In genomic region chr16:20897897-20898296, GRCh38 we compare ENCODE assay signal across 11 cellular contexts. TPM values are rescaled to one million over a fixed set of nuclear protein-coding genes. Genes with fewer than 3 reads are reported as not detected.
DNase-seq lines count a peak whose midpoint lies in the region; ATAC-seq, FAIRE-seq and TF ChIP-seq lines count a peak whose summit lies in the region.
"Had no signal": no experiment of that assay in that cellular context is flagged by ENCODE, and none has a peak within 500 bp of the region (broad histone marks: within the 10 kb centered on the region; RNA-seq: fewer than 3 reads in every experiment).

No MANE protein-coding gene starts in this region.

- H3K9ac ChIP-seq in astrocyte (ENCODE audit: low read length), result no peak overlapping the region

- H3K79me2 ChIP-seq in astrocyte (ENCODE audit: insufficient read depth, low read length), result peaks cover 91% of the 10 kb centered on the region

- H3K27me3 ChIP-seq in astrocyte (ENCODE audit: insufficient read depth, low read length) (no peaks in the 10 kb centered on the region), suprapubic skin (no peaks in the 10 kb centered on the region)

- H2AFZ ChIP-seq in astrocyte (ENCODE audit: low read depth, low read length), result no peak overlapping the region

- no peak overlapping the region for H3K27ac Mint-ChIP-seq in activated naive CD4-positive, alpha-beta T cell treated with anti-CD3 and anti-CD28 coated beads, Interleukin-2, amount 10 ng/mL, durations not matched to agents 7 days and 5 days
- peak overlapping the region; percentile 100 for H3K27ac Mint-ChIP-seq in astrocyte (ENCODE audit: unreplicated experiment)

- ATAC-seq in GM19328 (IDR thresholded peaks at IDR 0.05; ENCODE audit: unreplicated experiment) (no peak), HG03457 (IDR thresholded peaks at IDR 0.05; ENCODE audit: unreplicated experiment) (no peak)
- ATAC-seq: GM12878 had no signal

- peaks cover 33% of the 10 kb centered on the region for H3K36me3 Mint-ChIP-seq in activated naive CD4-positive, alpha-beta T cell treated with anti-CD3 and anti-CD28 coated beads, Interleukin-2, amount 10 ng/mL, durations not matched to agents 7 days and 5 days
- H3K36me3 Mint-ChIP-seq in astrocyte (ENCODE audit: low read depth, unreplicated experiment), result peaks cover 5% of the 10 kb centered on the region

- TF ChIP-seq CTCF in astrocyte (IDR thresholded peaks at IDR 0.05; ENCODE audit: insufficient read depth, low read depth, low read length) (no peak), suprapubic skin (IDR thresholded peaks at IDR 0.05) (no peak)

- H3K27ac ChIP-seq in astrocyte (ENCODE audit: low read depth, low read length), result no peak overlapping the region
- peak overlapping the region; percentile 2 for H3K27ac ChIP-seq in suprapubic skin

- H3K9me3 ChIP-seq in astrocyte (ENCODE audit: insufficient read depth, low read depth, low read length), result no peaks in the 10 kb centered on the region
- no peaks in the 10 kb centered on the region for H3K9me3 ChIP-seq in suprapubic skin

- peak overlapping the region; percentile 12 for H3K4me3 ChIP-seq in astrocyte (ENCODE audit: insufficient read depth, low read depth, low read length)
- no peak overlapping the region for H3K4me3 ChIP-seq in suprapubic skin
- H3K4me3 ChIP-seq: GM12878 had no signal

- H3K27me3 Mint-ChIP-seq in activated naive CD4-positive, alpha-beta T cell treated with anti-CD3 and anti-CD28 coated beads, Interleukin-2, amount 10 ng/mL, durations not matched to agents 7 days and 5 days, result no peaks in the 10 kb centered on the region
- H3K27me3 Mint-ChIP-seq in astrocyte (ENCODE audit: low read depth, unreplicated experiment), result no peaks in the 10 kb centered on the region

- no peak for DNase-seq in activated naive CD4-positive, alpha-beta T cell treated with anti-CD3 and anti-CD28 coated beads, Interleukin-2, amount 10 ng/mL, durations not matched to agents 7 days and 5 days
- DNase-seq in activated naive CD4-positive, alpha-beta T cell treated with Interleukin-2 at 50 U/mL for 16 hours, result no peak
- DNase-seq in astrocyte (ENCODE audit: low read depth) (peak; percentile 38), kidney glomerular epithelial cell (lab: John Stamatoyannopoulos, UW) (peak; percentile 37), suprapubic skin (ENCODE audit: low spot score in 2 of 2) (no peak), medulla oblongata (ENCODE audit: extremely low spot score) (no peak)
- DNase-seq: SHP77; stimulated activated CD4-positive, alpha-beta T cell treated with anti-CD3 and anti-CD28 coated beads, Interleukin-4, amount 100 ng/mL, for 4 hours had no signal

- 59% methylated on average over 3 of the region's 3 CpGs for WGBS in suprapubic skin

- H3K4me1 ChIP-seq in astrocyte (ENCODE audit: insufficient read depth, low read length) (peaks cover 32% of the 10 kb centered on the region), suprapubic skin (peaks cover 41% of the 10 kb centered on the region)

- CTCF ChIA-PET in activated naive CD4-positive, alpha-beta T cell treated with anti-CD3 and anti-CD28 coated beads, Interleukin-2, amount 10 ng/mL, durations not matched to agents 7 days and 5 days (lab: Charles Lee), result interaction anchor here (3.6 kb wide), 1 partner anchor 48 kb away, joined by 16 read pairs; no protein-coding TSS in a partner anchor

- peaks cover 60% of the 10 kb centered on the region for H4K20me1 ChIP-seq in astrocyte (ENCODE audit: insufficient read depth, low read length)

- H3K9me3 Mint-ChIP-seq in activated naive CD4-positive, alpha-beta T cell treated with anti-CD3 and anti-CD28 coated beads, Interleukin-2, amount 10 ng/mL, durations not matched to agents 7 days and 5 days, result no peaks in the 10 kb centered on the region
- no peaks in the 10 kb centered on the region for H3K9me3 Mint-ChIP-seq in astrocyte (ENCODE audit: unreplicated experiment)

- peaks cover 51% of the 10 kb centered on the region for H3K4me1 Mint-ChIP-seq in activated naive CD4-positive, alpha-beta T cell treated with anti-CD3 and anti-CD28 coated beads, Interleukin-2, amount 10 ng/mL, durations not matched to agents 7 days and 5 days
- H3K4me1 Mint-ChIP-seq in astrocyte (ENCODE audit: low read depth, unreplicated experiment), result peaks cover 40% of the 10 kb centered on the region

- H3K4me2 ChIP-seq in astrocyte (ENCODE audit: low read length), result peak overlapping the region; percentile 99

- H3K36me3 ChIP-seq in astrocyte (ENCODE audit: insufficient read depth, low read length) (peaks cover 25% of the 10 kb centered on the region), suprapubic skin (peaks cover 16% of the 10 kb centered on the region)

- TF ChIP-seq EP300 in suprapubic skin (IDR thresholded peaks at IDR 0.05), result no peak

- H3K4me3 Mint-ChIP-seq in activated naive CD4-positive, alpha-beta T cell treated with anti-CD3 and anti-CD28 coated beads, Interleukin-2, amount 10 ng/mL, durations not matched to agents 7 days and 5 days, result peak overlapping the region; percentile 5
- peak overlapping the region; percentile 99 for H3K4me3 Mint-ChIP-seq in astrocyte (ENCODE audit: unreplicated experiment)

- TF ChIP-seq POLR2A in suprapubic skin (IDR thresholded peaks at IDR 0.05), result no peak

- FAIRE-seq in astrocyte (lab: Jason Lieb, UNC), result no peak
- FAIRE-seq: GM12878 had no signal

RNA-seq across cellular contexts. Expression of gene DCUN1D3, which starts 2.3 kb away (rescaled TPM):
- 33.0 and 34.0 TPM in 2 replicates for total RNA-seq in astrocyte
- 10 to 100 TPM; 16.6 to 31.8 (median 21.1) TPM for total RNA-seq in suprapubic skin

RNA-seq across cellular contexts. Expression of gene LYRM1, which starts 2.7 kb away (rescaled TPM):
- total RNA-seq in astrocyte (23.0 and 24.1 TPM in 2 replicates), suprapubic skin (10 to 100 TPM; 17.4 to 37.3 (median 30.0) TPM)

Comparison
In these comparisons a context has a peak if more than half of its experiments do, and no peak if none do; other contexts are left out.
1. DNase-seq: peak in astrocyte (single experiment) and kidney glomerular epithelial cell (single experiment); none in activated naive CD4-positive, alpha-beta T cell treated with anti-CD3 and anti-CD28 coated beads, Interleukin-2, amount 10 ng/mL, durations not matched to agents 7 days and 5 days (single experiment), activated naive CD4-positive, alpha-beta T cell treated with Interleukin-2 at 50 U/mL for 16 hours (single experiment), suprapubic skin (0 of 2) and medulla oblongata (single experiment).